1 cellular context compared by ENCODE assay signal in genomic region chrX:110000854-110001701, GRCh38.
A peak's percentile ranks its signal among the peaks of the same experiment; 100 is the strongest.
TF ChIP-seq lines count a peak whose summit lies in the region.

No MANE protein-coding gene starts in this region.

TF ChIP-seq in K562, 482 proteins besides CTCF, POLR2A, EP300 and RAD21 (continued from another document and continues in another):
- TF ChIP-seq ZNF395 (CRISPR knock-in tag; IDR thresholded peaks at IDR 0.05) = peak; percentile 99
- peak; percentile 91 for TF ChIP-seq KLF1 (tag; IDR thresholded peaks at IDR 0.05)
- TF ChIP-seq E2F4 (CRISPR knock-in tag; IDR thresholded peaks at IDR 0.05; ENCODE audit: low read depth) = no peak
- peak; percentile 96 for TF ChIP-seq ZKSCAN8 (CRISPR knock-in tag; IDR thresholded peaks at IDR 0.05)
- TF ChIP-seq TGIF2 (CRISPR knock-in tag; IDR thresholded peaks at IDR 0.05) = no peak
- TF ChIP-seq CBFB (CRISPR knock-in tag; IDR thresholded peaks at IDR 0.05) = no peak
- TF ChIP-seq ZNF398 (CRISPR knock-in tag; IDR thresholded peaks at IDR 0.05) = peak; percentile 95
- TF ChIP-seq GTF2E2 (tag; IDR thresholded peaks at IDR 0.05) = peak; percentile 86; the same call in 1 of the 2 replicates
- no peak for TF ChIP-seq TCF7L2 (IDR thresholded peaks at IDR 0.05; ENCODE audit: low read depth, low read length)
- TF ChIP-seq TEAD1 (CRISPR knock-in tag; IDR thresholded peaks at IDR 0.05) = peak in 1 of 2 experiments; percentile 98; a peak in 2 of 4 replicates
- no peak for TF ChIP-seq MEF2A (IDR thresholded peaks at IDR 0.05; ENCODE audit: control insufficient read depth, low read depth, low read length)
- no peak for TF ChIP-seq CBX1 (IDR thresholded peaks at IDR 0.05; ENCODE audit: low read depth)
- TF ChIP-seq PRPF4 (IDR thresholded peaks at IDR 0.05; ENCODE audit: insufficient read depth, low read depth, low read length, poor library complexity, severe bottlenecking) = no peak
- TF ChIP-seq ZNF766 (CRISPR knock-in tag; conservative IDR thresholded peaks at IDR 0.05) = peak; percentile 99
- TF ChIP-seq XRCC4 (IDR thresholded peaks at IDR 0.05; ENCODE audit: extremely low read depth, insufficient read depth, insufficient read length) = no peak
- TF ChIP-seq ZNF436 (CRISPR knock-in tag; IDR thresholded peaks at IDR 0.05) = 0 out of 2 replicates have a peak, but pooled peaks have one; percentile 20
- TF ChIP-seq MEIS2 (IDR thresholded peaks at IDR 0.05; ENCODE audit: partially characterized antibody) = peak; percentile 75
- TF ChIP-seq DDX20 (tag; IDR thresholded peaks at IDR 0.05; ENCODE audit: low read depth) = peak; percentile 97
- no peak for TF ChIP-seq AFF1 (IDR thresholded peaks at IDR 0.05; ENCODE audit: low read depth in 1 of 2, partially characterized antibody in 2 of 2)
- TF ChIP-seq ZNF408 (CRISPR knock-in tag; IDR thresholded peaks at IDR 0.05; ENCODE audit: low read depth) = no peak
- no peak for TF ChIP-seq SMAD1 (IDR thresholded peaks at IDR 0.05; ENCODE audit: low read depth, low read length, partially characterized antibody)
- TF ChIP-seq ZNF133 (CRISPR knock-in tag; IDR thresholded peaks at IDR 0.05) = peak; percentile 97
- TF ChIP-seq GTF2B (IDR thresholded peaks at IDR 0.05; ENCODE audit: extremely low read depth, insufficient read length) = no peak
- TF ChIP-seq ZNF347 (CRISPR knock-in tag; IDR thresholded peaks at IDR 0.05; ENCODE audit: low read depth) = peak; percentile 88
- TF ChIP-seq HSF4 (CRISPR knock-in tag; IDR thresholded peaks at IDR 0.05; ENCODE audit: borderline replicate concordance) = peak; percentile 98
- no peak for TF ChIP-seq COPS2 (conservative IDR thresholded peaks at IDR 0.05)
- no peak for TF ChIP-seq ARHGAP35 (IDR thresholded peaks at IDR 0.05; ENCODE audit: partially characterized antibody)
- TF ChIP-seq ZNF586 (CRISPR knock-in tag; conservative IDR thresholded peaks at IDR 0.05) = peak; percentile 93
- peak; percentile 92 for TF ChIP-seq ZFPM2 (CRISPR knock-in tag; IDR thresholded peaks at IDR 0.05)
- peak; percentile 86 for TF ChIP-seq ELF2 (CRISPR knock-in tag; IDR thresholded peaks at IDR 0.05)
- peak; percentile 98 for TF ChIP-seq PTRF (tag; IDR thresholded peaks at IDR 0.05)
- no peak for TF ChIP-seq ATF6 (CRISPR knock-in tag; IDR thresholded peaks at IDR 0.05)
- TF ChIP-seq HOMEZ (CRISPR knock-in tag; IDR thresholded peaks at IDR 0.05) = peak; percentile 98
- peak; percentile 74; the same call in 1 of the 2 replicates for TF ChIP-seq DLX4 (CRISPR knock-in tag; IDR thresholded peaks at IDR 0.05)
- peak; percentile 76; the same call in 1 of the 2 replicates for TF ChIP-seq ZBTB2 (IDR thresholded peaks at IDR 0.05)
- TF ChIP-seq GABPB1 (CRISPR knock-in tag; IDR thresholded peaks at IDR 0.05) = no peak
- peak; percentile 99 for TF ChIP-seq ERF (CRISPR knock-in tag; IDR thresholded peaks at IDR 0.05)
